9 cellular contexts compared by ENCODE assay signal in genomic region chr22:21984793-21985192, GRCh38. TPM values are rescaled to one million over a fixed set of nuclear protein-coding genes. Genes with fewer than 3 reads are reported as not detected.
DNase-seq lines count a peak whose midpoint lies in the region; ATAC-seq, FAIRE-seq and TF ChIP-seq lines count a peak whose summit lies in the region.
"Had no signal": no experiment of that assay in that cellular context is flagged by ENCODE, and none has a peak within 500 bp of the region (broad histone marks: within the 10 kb centered on the region; RNA-seq: fewer than 3 reads in every experiment).

No MANE protein-coding gene starts in this region.

- H3K4me1 ChIP-seq in H1 (replicated peaks in 1 of 4; ENCODE audit: control insufficient read depth in 3 of 4, insufficient read depth in 4 of 4, low read length in 3 of 4) (peaks cover 0 to 2% (median 0%) of the 10 kb centered on the region in 4 experiments; a peak in 2 of 7 replicates), tibial artery (peaks cover 0 to 22% (median 17%) of the 10 kb centered on the region in 4 donors)

- peak; percentile 63 for FAIRE-seq in H1 (lab: Jason Lieb, UNC)

- TF ChIP-seq RAD21 in H1 (IDR thresholded peaks at IDR 0.05 in 1 of 2, conservative IDR thresholded peaks at IDR 0.05 in 1 of 2; ENCODE audit: low read depth in 2 of 2, low read length in 2 of 2), result peak; percentile 72 to 78

- H3K27ac ChIP-seq in H1 (ENCODE audit: low read depth, low read length), result no peak overlapping the region
- H3K27ac ChIP-seq in tibial artery, result no peak overlapping the region

- 47% methylated on average over 7 of the region's 7 CpGs; no CpG with 5 or more reads in 1 of the 2 experiments for WGBS in H1 (ENCODE audit: extremely low coverage in 1 of 2, insufficient coverage in 1 of 2, insufficient read length in 1 of 2, insufficient replicate concordance in 2 of 2, low coverage in 1 of 2, low lambda C conversion rate in 2 of 2, missing lambda C conversion rate in 1 of 2), 2 experiments

- CTCF ChIA-PET in H1 (lab: Charles Lee; ENCODE audit: partially characterized antibody), result interaction anchor here (0.7 to 5.6 kb wide), 22 partner anchors 10 to 194 kb away, joined by 3 to 47 read pairs (median 4); no protein-coding TSS in a partner anchor

- H2BK12ac ChIP-seq in H1 (ENCODE audit: low read depth, low read length), result no peak overlapping the region

- peak; percentile 76 to 88 (median 77) for TF ChIP-seq CTCF in H1 (IDR thresholded peaks at IDR 0.05; ENCODE audit: control extremely low read depth in 1 of 3, insufficient read depth in 1 of 3, low read depth in 1 of 3, low read length in 3 of 3)
- TF ChIP-seq CTCF in tibial artery (IDR thresholded peaks at IDR 0.05), result no peak

- peaks cover 8% of the 10 kb centered on the region; the same call in 1 of the 2 replicates for H3K79me1 ChIP-seq in H1 (ENCODE audit: low read depth, low read length)

- peaks cover 0 to 11% of the 10 kb centered on the region in 2 experiments for H3K79me2 ChIP-seq in H1 (ENCODE audit: control insufficient read depth in 1 of 2, insufficient read depth in 2 of 2, low read length in 2 of 2)

- H4K8ac ChIP-seq in H1 (ENCODE audit: extremely low read depth, insufficient read depth, low read length), result no peak overlapping the region

- intact Hi-C loops in tibial artery (cut with DNase I; ENCODE audit: low total_unique reads), result no loop called here

- H3K14ac ChIP-seq in H1 (ENCODE audit: insufficient read length), result no peak overlapping the region

- no peak overlapping the region for H4K91ac ChIP-seq in H1 (replicated peaks; ENCODE audit: insufficient read length, low read length)

- POLR2A ChIA-PET in H1 (lab: Charles Lee; ENCODE audit: partially characterized antibody), result no interaction called here

- no peak overlapping the region for H3K18ac ChIP-seq in H1 (ENCODE audit: extremely low read depth, low read length)

- H2BK120ac ChIP-seq in H1 (replicated peaks; ENCODE audit: low read depth, low read length), result no peak overlapping the region

- H3K9me3 ChIP-seq in H1 (ENCODE audit: insufficient read depth in 2 of 2, low read depth in 1 of 2, low read length in 1 of 2), result no peaks in the 10 kb centered on the region
- H3K9me3 ChIP-seq in tibial artery, result no peaks in the 10 kb centered on the region

- no peak overlapping the region for H3K9ac ChIP-seq in H1 (replicated peaks in 1 of 4; ENCODE audit: extremely low read depth in 1 of 4, low read depth in 3 of 4, low read length in 3 of 4)

- ATAC-seq in HG03378 (IDR thresholded peaks at IDR 0.05; ENCODE audit: unreplicated experiment), result no peak

- no peak for TF ChIP-seq POLR2A in H1 (IDR thresholded peaks at IDR 0.05; ENCODE audit: control extremely low read depth in 1 of 2, low read depth in 2 of 2, low read length in 2 of 2)

- peaks cover 24 to 39% (median 37%) of the 10 kb centered on the region in 4 experiments for H3K27me3 ChIP-seq in H1 (replicated peaks in 1 of 4; ENCODE audit: control insufficient read depth in 3 of 4, extremely low read depth in 1 of 4, insufficient read depth in 3 of 4, low read length in 3 of 4)
- no peaks in the 10 kb centered on the region for H3K27me3 ChIP-seq in tibial artery

- H3K4ac ChIP-seq in H1 (replicated peaks; ENCODE audit: insufficient read length, low read depth, low read length), result no peak overlapping the region

- H2AK5ac ChIP-seq in H1 (ENCODE audit: low read depth, low read length), result no peak overlapping the region

- no peak overlapping the region for H2BK20ac ChIP-seq in H1 (ENCODE audit: low read length)

- no peak overlapping the region for H2BK15ac ChIP-seq in H1 (ENCODE audit: low read length)

- no peak for TF ChIP-seq EP300 in H1 (IDR thresholded peaks at IDR 0.05; ENCODE audit: borderline replicate concordance in 1 of 2, low read depth in 2 of 2, low read length in 2 of 2)

- H3K56ac ChIP-seq in H1 (replicated peaks; ENCODE audit: insufficient read length, low read depth, low read length), result no peak overlapping the region

- H3K23me2 ChIP-seq in H1 (ENCODE audit: low read depth, low read length), result 0 out of 2 replicates have a peak, but pooled peaks cover 3% of the 10 kb centered on the region

- no peaks in the 10 kb centered on the region; a peak in 2 of 8 replicates for H3K36me3 ChIP-seq in H1 (ENCODE audit: control insufficient read depth in 2 of 4, insufficient read depth in 4 of 4, low read length in 3 of 4)
- H3K36me3 ChIP-seq in tibial artery, result no peaks in the 10 kb centered on the region

- peaks cover 3 to 4% of the 10 kb centered on the region in 2 experiments for H4K20me1 ChIP-seq in H1 (replicated peaks in 1 of 2; ENCODE audit: control insufficient read depth in 1 of 2, insufficient read depth in 2 of 2, low read length in 2 of 2)

- peak; percentile 13 for DNase-seq in DMS 273 (lab: John Stamatoyannopoulos, UW; ENCODE audit: unreplicated experiment)
- no peak for DNase-seq in DMS 273 treated with DMSO at 0.1 percent for 48 hours (lab: John Stamatoyannopoulos, UW)
- DNase-seq in NCI-H146 treated with DMSO at 0.1 percent for 48 hours (lab: John Stamatoyannopoulos, UW; ENCODE audit: unreplicated experiment), result peak; percentile 5
- DNase-seq in H1 (ENCODE audit: low read depth in 1 of 2, low spot score in 2 of 2), result peak; percentile 36 to 78
- DNase-seq in non-pigmented ciliary epithelial cell (ENCODE audit: low read depth), result peak; percentile 13
- DNase-seq in tibial artery, result no peak
- no peak for DNase-seq in NCI-H1417 (lab: John Stamatoyannopoulos, UW)
- DNase-seq: naive B cell had no signal

- no peak overlapping the region for H4K5ac ChIP-seq in H1 (ENCODE audit: insufficient read length, low read depth, low read length)

- H3K4me2 ChIP-seq in H1 (ENCODE audit: insufficient read depth in 1 of 2, low read depth in 2 of 2, low read length in 2 of 2), result no peak overlapping the region

- H3K23ac ChIP-seq in H1 (ENCODE audit: insufficient read length), result no peak overlapping the region

- no peak overlapping the region for H2BK5ac ChIP-seq in H1 (ENCODE audit: low read depth, low read length)

- H2AFZ ChIP-seq in H1 (ENCODE audit: low read length), result peak overlapping the region; percentile 76; the same call in 1 of the 2 replicates

- no peak overlapping the region for H3K4me3 ChIP-seq in H1 (ENCODE audit: extremely low read depth in 1 of 4, insufficient read depth in 2 of 4, low read depth in 3 of 4, low read length in 4 of 4)
- no peak overlapping the region for H3K4me3 ChIP-seq in tibial artery

TF ChIP-seq in H1, 55 proteins besides CTCF, POLR2A, EP300 and RAD21:
- TF ChIP-seq TBP (IDR thresholded peaks at IDR 0.05; ENCODE audit: low read depth, low read length) (0 out of 2 replicates have a peak, but pooled peaks have one; percentile 34), KDM5A (IDR thresholded peaks at IDR 0.05; ENCODE audit: low read length) (no peak), SP1 (IDR thresholded peaks at IDR 0.05; ENCODE audit: low read depth, low read length) (peak; percentile 41; the same call in 1 of the 2 replicates)

RNA-seq across cellular contexts. Expression of gene TOP3B, which starts 2.2 kb away (rescaled TPM):
- 49.3 and 52.8 TPM in 2 replicates for total RNA-seq in H1 (2021; fragmentation: NEBNext Ultra II Directional; extraction: Animal tissue kit (Norgen Biotek cat#: 25700))
- 30.4 and 45.6 TPM in 2 replicates for polyA plus RNA-seq in H1 (2011; rRNA removed)
- 34.6 TPM for polyA plus RNA-seq in H1 (2011; cell fraction: cytosol; rRNA removed)
- 149 TPM for polyA plus RNA-seq in H1 (2011; cell fraction: nucleus; rRNA removed)
- polyA plus RNA-seq in H1 (2012, experiment 1 of 2), result 42.4 to 52.2 TPM (median 45.4 TPM) in 4 replicates
- 33.2 TPM for polyA plus RNA-seq in H1 (2012, experiment 2 of 2)
- 34.1 TPM for polyA plus RNA-seq in H1 (2013, experiment 1 of 2)
- polyA plus RNA-seq in H1 (2013, experiment 2 of 2), result 28.9 TPM
- 28.2 and 37.9 TPM in 2 replicates for polyA minus RNA-seq in H1 (2011; rRNA and poly(A)+ RNA removed)
- 20.9 TPM for polyA minus RNA-seq in H1 (2011; cell fraction: cytosol; rRNA and poly(A)+ RNA removed)
- polyA minus RNA-seq in H1 (2011; cell fraction: nucleus; rRNA and poly(A)+ RNA removed), result 89.8 TPM

RNA-seq across cellular contexts. Expression of gene PPM1F, which starts 32.1 kb away (rescaled TPM):
- 21.9 and 22.8 TPM in 2 replicates for total RNA-seq in H1 (2021; fragmentation: NEBNext Ultra II Directional; extraction: Animal tissue kit (Norgen Biotek cat#: 25700))
- polyA plus RNA-seq in H1 (2011; rRNA removed), result 12.4 and 17.7 TPM in 2 replicates
- polyA plus RNA-seq in H1 (2011; cell fraction: cytosol; rRNA removed), result 16.1 TPM
- 29.8 TPM for polyA plus RNA-seq in H1 (2011; cell fraction: nucleus; rRNA removed)
- polyA plus RNA-seq in H1 (2012, experiment 1 of 2), result 10.6 to 14.5 TPM (median 13.2 TPM) in 4 replicates
- polyA plus RNA-seq in H1 (2012, experiment 2 of 2), result 12.1 TPM
- 13.9 TPM for polyA plus RNA-seq in H1 (2013, experiment 1 of 2)
- 12.0 TPM for polyA plus RNA-seq in H1 (2013, experiment 2 of 2)
- 7.1 and 10.5 TPM in 2 replicates for polyA minus RNA-seq in H1 (2011; rRNA and poly(A)+ RNA removed)
- polyA minus RNA-seq in H1 (2011; cell fraction: cytosol; rRNA and poly(A)+ RNA removed), result 9.5 TPM
- polyA minus RNA-seq in H1 (2011; cell fraction: nucleus; rRNA and poly(A)+ RNA removed), result 7.6 TPM

Comparison
In these comparisons a context has a peak if more than half of its experiments do, and no peak if none do; other contexts are left out.
1. DNase-seq: peak in DMS 273 (single experiment), NCI-H146 treated with DMSO at 0.1 percent for 48 hours (single experiment), H1 (2 of 2) and non-pigmented ciliary epithelial cell (single experiment); none in DMS 273 treated with DMSO at 0.1 percent for 48 hours (single experiment), tibial artery (0 of 2) and NCI-H1417 (0 of 3).
2. CTCF ChIP-seq: peak in H1 (3 of 3); none in tibial artery (0 of 2).